Comparison of ENCODE assay signal across 27 cellular contexts in genomic region chr6:145547596-145548325, GRCh38.
DNase-seq lines count a peak whose midpoint lies in the region; ATAC-seq and TF ChIP-seq lines count a peak whose summit lies in the region.
"Had no signal": no experiment of that assay in that cellular context is flagged by ENCODE, and none has a peak within 500 bp of the region (broad histone marks: within the 10 kb centered on the region; RNA-seq: fewer than 3 reads in every experiment).

No MANE protein-coding gene starts in this region.

- H3K9me3 ChIP-seq in heart left ventricle: no peaks in the 10 kb centered on the region
- H3K9me3 ChIP-seq in right atrium auricular region: no peaks in the 10 kb centered on the region
- no peaks in the 10 kb centered on the region for H3K9me3 ChIP-seq in thyroid gland
- H3K9me3 ChIP-seq in osteoblast (ENCODE audit: low read depth, low read length): no peaks in the 10 kb centered on the region
- H3K9me3 ChIP-seq: esophagus muscularis mucosa, transverse colon had no signal

- H3K27ac ChIP-seq in heart left ventricle (no peak overlapping the region), right atrium auricular region (no peak overlapping the region), thyroid gland (no peak overlapping the region), osteoblast (ENCODE audit: low read depth, low read length) (no peak overlapping the region)
- H3K27ac ChIP-seq: esophagus muscularis mucosa, parathyroid adenoma, transverse colon had no signal

- H3K4me2 ChIP-seq in osteoblast (ENCODE audit: insufficient read depth, low read length): no peak overlapping the region

- H3K36me3 ChIP-seq in heart left ventricle (no peaks in the 10 kb centered on the region), right atrium auricular region (no peaks in the 10 kb centered on the region), thyroid gland (no peaks in the 10 kb centered on the region), osteoblast (ENCODE audit: insufficient read depth, low read length) (no peaks in the 10 kb centered on the region)
- H3K36me3 ChIP-seq: esophagus muscularis mucosa, transverse colon had no signal

- intact Hi-C loops in heart left ventricle (cut with DNase I) (loop anchor here in 1 of 10 donors (5.0 kb wide), 1 partner anchor 175 kb away; no protein-coding TSS in a partner anchor), thyroid gland (cut with DNase I) (no loop called here)

- peaks cover 0 to 16% (median 0%) of the 10 kb centered on the region in 12 donors for H3K4me1 ChIP-seq in heart left ventricle
- H3K4me1 ChIP-seq in right atrium auricular region: no peaks in the 10 kb centered on the region
- no peaks in the 10 kb centered on the region for H3K4me1 ChIP-seq in thyroid gland
- H3K4me1 ChIP-seq in osteoblast (ENCODE audit: insufficient read depth, low read length): peaks cover 3% of the 10 kb centered on the region
- H3K4me1 ChIP-seq: esophagus muscularis mucosa, parathyroid adenoma, transverse colon had no signal

- H3K27me3 ChIP-seq in heart left ventricle: no peaks in the 10 kb centered on the region
- H3K27me3 ChIP-seq in right atrium auricular region: no peaks in the 10 kb centered on the region
- H3K27me3 ChIP-seq in thyroid gland: no peaks in the 10 kb centered on the region
- H3K27me3 ChIP-seq in osteoblast (ENCODE audit: insufficient read depth, low read length): no peaks in the 10 kb centered on the region
- H3K27me3 ChIP-seq: esophagus muscularis mucosa, transverse colon had no signal

- 61 to 74% (median 65%) methylated on average over 4 of the region's 4 CpGs for whole genome bisulfite sequencing in heart left ventricle, 4 donors
- WGBS in thyroid gland, 2 donors: 77 to 86% methylated on average over 4 of the region's 4 CpGs

- ATAC-seq in heart left ventricle (peak in 3 of 4 donors; percentile 48 to 71 (median 53)), HG02798 (IDR thresholded peaks at IDR 0.05; ENCODE audit: poor library complexity, unreplicated experiment) (no peak)
- ATAC-seq: activated naive CD8-positive, alpha-beta T cell treated with anti-CD3 and anti-CD28 coated beads, Interleukin-2, amount 50 U/mL, for 24 hours; SK-N-SH treated with all-trans-retinoic acid at 6 μM for 48 hours had no signal

- H4K20me1 ChIP-seq in osteoblast (ENCODE audit: insufficient read depth, low read length): no peaks in the 10 kb centered on the region

- H3K79me2 ChIP-seq in osteoblast (ENCODE audit: insufficient read depth, low read length): no peaks in the 10 kb centered on the region
- H3K79me2 ChIP-seq: parathyroid adenoma had no signal

- TF ChIP-seq CTCF in heart left ventricle (IDR thresholded peaks at IDR 0.05) (no peak), right atrium auricular region (IDR thresholded peaks at IDR 0.05) (no peak), thyroid gland (IDR thresholded peaks at IDR 0.05) (no peak), osteoblast (IDR thresholded peaks at IDR 0.05; ENCODE audit: extremely low read depth, low read depth, low read length) (no peak)

- in situ Hi-C loops in KBM-7 (cut with MboI; ENCODE audit: low pct_unique_long_range_greater_than_20kb, low sequenced_read_pairs): no loop called here

- DNase-seq in heart left ventricle (peak in 2 of 5 donors; percentile 8 to 33), right atrium auricular region (ENCODE audit: low spot score) (no peak), RPMI7951 (ENCODE audit: low read depth) (peak; percentile 74), hippocampal formation (lab: John Stamatoyannopoulos, UW) (peak; percentile 16 to 72), thyroid gland (no peak), osteoblast (ENCODE audit: insufficient read length, low spot score, missing footprints) (no peak), KBM-7 (no peak)
- DNase-seq: activated CD4-positive, alpha-beta T cell treated with anti-CD3 and anti-CD28 coated beads, Interleukin-2, amount 50 U/mL, for 1 hour; activated CD4-positive, CD25-positive, alpha-beta regulatory T cell; activated gamma-delta T cell; activated naive CD8-positive, alpha-beta T cell treated with anti-CD3 and anti-CD28 coated beads, Interleukin-2, amount 50 U/mL, for 24 hours; activated T-cell treated with anti-CD3 and anti-CD28 coated beads, Interleukin-2, amount 50 U/mL, for 24 hours; CD4-positive, alpha-beta T cell; dermis blood vessel endothelial cell; endodermal cell; foreskin melanocyte; KG1; NCI-H1417 treated with DMSO at 0.1 percent for 48 hours; NCI-H2029 treated with DMSO at 0.1 percent for 48 hours; NCI-H524 treated with DMSO at 0.1 percent for 48 hours; NK-92 treated with Interleukin-12 subunit alpha and Interleukin-12 subunit beta, amount 100 ng/mL, for 24 hours; stimulated activated CD4-positive, alpha-beta T cell treated with anti-CD3 and anti-CD28 coated beads, Interleukin-4, amount 100 ng/mL, for 1 hour; transverse colon had no signal

- TF ChIP-seq POLR2A in heart left ventricle (IDR thresholded peaks at IDR 0.05) (no peak), thyroid gland (IDR thresholded peaks at IDR 0.05) (no peak)

- no peak overlapping the region for H3K4me3 ChIP-seq in heart left ventricle
- no peak overlapping the region for H3K4me3 ChIP-seq in right atrium auricular region
- H3K4me3 ChIP-seq in thyroid gland (replicated peaks in 1 of 3): no peak overlapping the region
- H3K4me3 ChIP-seq in osteoblast (ENCODE audit: insufficient read depth, low read length): no peak overlapping the region
- H3K4me3 ChIP-seq: esophagus muscularis mucosa, transverse colon had no signal

- no peak overlapping the region for H2AFZ ChIP-seq in osteoblast (ENCODE audit: low read length)
- H2AFZ ChIP-seq: parathyroid adenoma had no signal

Comparison
In these comparisons a context has a peak if more than half of its experiments do, and no peak if none do; other contexts are left out.
1. DNase-seq: peak in RPMI7951 (single experiment) and hippocampal formation (2 of 2); none in right atrium auricular region (single experiment), thyroid gland (0 of 2), osteoblast (single experiment) and KBM-7 (single experiment).